Comparison of ENCODE assay signal across 16 cellular contexts in the genomic region with DNA sequence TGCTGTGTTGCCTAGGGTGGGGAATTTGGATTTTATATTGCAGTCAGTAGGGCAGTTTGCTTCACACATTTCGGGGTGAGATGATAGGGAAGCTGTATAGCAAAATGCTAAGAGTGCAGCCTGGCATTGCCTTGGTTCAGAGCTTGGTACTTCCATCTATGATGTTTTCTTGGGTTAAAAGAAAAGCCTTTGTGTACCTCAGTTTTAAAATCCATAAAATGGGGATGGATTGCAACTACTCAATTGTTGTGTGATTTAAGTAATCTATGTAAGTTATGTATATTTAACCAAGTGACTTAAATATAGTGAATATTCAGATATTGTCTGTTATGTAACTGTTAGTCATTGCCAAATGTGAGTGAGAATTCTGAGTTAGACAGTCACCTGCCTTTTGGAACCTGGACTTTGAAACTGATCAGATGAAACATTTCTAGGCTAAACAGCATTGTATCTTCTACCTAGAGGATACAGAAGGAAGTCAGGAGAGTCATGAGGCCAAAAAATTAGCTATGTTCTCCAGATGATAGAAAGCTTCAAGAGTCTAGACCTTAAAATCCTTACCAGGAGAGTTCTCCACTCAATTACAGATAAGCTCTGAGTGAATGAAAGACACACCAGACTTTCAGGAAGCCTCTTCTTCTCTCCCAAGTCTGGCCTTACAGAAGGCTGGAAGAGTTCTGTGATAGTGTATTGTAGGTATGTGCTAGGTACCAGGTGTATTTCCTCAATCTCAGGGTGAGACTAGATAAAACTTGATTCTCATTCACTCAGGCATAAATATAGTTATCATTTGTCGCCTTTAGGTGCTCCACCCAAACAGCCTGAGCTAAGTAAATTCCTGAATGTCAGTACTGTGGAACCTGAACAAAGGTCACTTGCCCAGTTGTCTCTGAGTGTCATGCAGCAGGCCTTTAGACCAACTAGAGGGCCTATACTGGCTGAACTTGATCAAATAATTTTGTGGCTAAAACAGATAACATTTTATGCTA. TPM values are rescaled to one million over a fixed set of nuclear protein-coding genes. Genes with fewer than 3 reads are reported as not detected.
DNase-seq lines count a peak whose midpoint lies in the region; ATAC-seq and TF ChIP-seq lines count a peak whose summit lies in the region.
"Had no signal": no experiment of that assay in that cellular context is flagged by ENCODE, and none has a peak within 500 bp of the region (broad histone marks: within the 10 kb centered on the region; RNA-seq: fewer than 3 reads in every experiment).

No MANE protein-coding gene starts in this region.

- H3K4me3 ChIP-seq in left lung: no peak overlapping the region
- H3K4me3 ChIP-seq: BLaER1 treated with 17β-estradiol and CSF1 and Interleukin-3, amounts not matched to agents 10 nM and 100 nM; gastrocnemius medialis had no signal

- H3K9me3 ChIP-seq in CD4-positive, alpha-beta T cell (ENCODE audit: control insufficient read depth, low read length): no peaks in the 10 kb centered on the region
- no peaks in the 10 kb centered on the region for H3K9me3 ChIP-seq in left lung
- H3K9me3 ChIP-seq: gastrocnemius medialis had no signal

- peaks cover 69% of the 10 kb centered on the region for H3K36me3 Mint-ChIP-seq in CD4-positive, alpha-beta T cell (ENCODE audit: low read depth)
- peaks cover 11% of the 10 kb centered on the region for H3K36me3 Mint-ChIP-seq in endothelial cell (ENCODE audit: low read depth, unreplicated experiment)
- H3K36me3 Mint-ChIP-seq in naive B cell: peaks cover 15 to 21% of the 10 kb centered on the region in 2 donors

- peaks cover 0 to 46% of the 10 kb centered on the region in 2 donors for H3K36me3 ChIP-seq in left lung

- H3K27ac Mint-ChIP-seq in CD4-positive, alpha-beta T cell: peak overlapping the region; percentile 12
- H3K27ac Mint-ChIP-seq in endothelial cell (ENCODE audit: unreplicated experiment): no peak overlapping the region
- H3K27ac Mint-ChIP-seq in naive B cell: peak overlapping the region; percentile 27 to 88 (median 48)

- no peak overlapping the region for H3K4me3 Mint-ChIP-seq in CD4-positive, alpha-beta T cell
- H3K4me3 Mint-ChIP-seq in endothelial cell (ENCODE audit: unreplicated experiment): peak overlapping the region; percentile 6
- H3K4me3 Mint-ChIP-seq in naive B cell: peak overlapping the region in 7 of 8 donors; percentile 13 to 77 (median 47)

- ATAC-seq in CD4-positive, alpha-beta T cell (ENCODE audit: poor library complexity): no peak
- no peak for ATAC-seq in naive B cell (ENCODE audit: low read depth in 2 of 2)
- no peak for ATAC-seq in GM21423 (IDR thresholded peaks at IDR 0.05; ENCODE audit: unreplicated experiment)
- ATAC-seq in left lung: no peak
- ATAC-seq: gastrocnemius medialis had no signal

- H3K27me3 ChIP-seq in CD4-positive, alpha-beta T cell (ENCODE audit: control insufficient read depth, insufficient read depth, low read length): no peaks in the 10 kb centered on the region
- H3K27me3 ChIP-seq in left lung: no peaks in the 10 kb centered on the region
- H3K27me3 ChIP-seq: BLaER1 treated with 17β-estradiol and CSF1 and Interleukin-3, amounts not matched to agents 10 nM and 100 nM; gastrocnemius medialis had no signal

- POLR2A ChIA-PET in CD4-positive, alpha-beta T cell (lab: Charles Lee): no interaction called here

- H3K27me3 Mint-ChIP-seq in CD4-positive, alpha-beta T cell: no peaks in the 10 kb centered on the region
- H3K27me3 Mint-ChIP-seq in endothelial cell (ENCODE audit: unreplicated experiment): peaks cover 5% of the 10 kb centered on the region
- H3K27me3 Mint-ChIP-seq in naive B cell: no peaks in the 10 kb centered on the region
- H3K27me3 Mint-ChIP-seq: IgD-negative memory B cell had no signal

- H3K4me1 ChIP-seq in left lung: peaks cover 18 to 65% of the 10 kb centered on the region in 2 donors

- H3K4me1 Mint-ChIP-seq in CD4-positive, alpha-beta T cell (ENCODE audit: low read depth): peaks cover 65% of the 10 kb centered on the region
- H3K4me1 Mint-ChIP-seq in endothelial cell (ENCODE audit: unreplicated experiment): peaks cover 12% of the 10 kb centered on the region
- peaks cover 52 to 63% (median 56%) of the 10 kb centered on the region in 3 donors for H3K4me1 Mint-ChIP-seq in naive B cell

- H3K27ac ChIP-seq in CD4-positive, alpha-beta T cell (ENCODE audit: low read depth, low read length): no peak overlapping the region
- H3K27ac ChIP-seq in left lung: no peak overlapping the region
- H3K27ac ChIP-seq: BLaER1 treated with 17β-estradiol and CSF1 and Interleukin-3, amounts not matched to agents 10 nM and 100 nM; gastrocnemius medialis had no signal

- no peak for TF ChIP-seq CTCF in CD4-positive, alpha-beta T cell (IDR thresholded peaks at IDR 0.05)
- TF ChIP-seq CTCF in endothelial cell (IDR thresholded peaks at IDR 0.05; ENCODE audit: unreplicated experiment) (no peak), left lung (IDR thresholded peaks at IDR 0.05) (no peak)

- no peaks in the 10 kb centered on the region for H3K9me3 Mint-ChIP-seq in CD4-positive, alpha-beta T cell
- H3K9me3 Mint-ChIP-seq in endothelial cell (ENCODE audit: unreplicated experiment) (no peaks in the 10 kb centered on the region), naive B cell (no peaks in the 10 kb centered on the region)
- H3K9me3 Mint-ChIP-seq: IgD-negative memory B cell had no signal

- DNase-seq in CD4-positive, alpha-beta T cell: no peak
- DNase-seq in HT-29 (ENCODE audit: low spot score): peak; percentile 53
- no peak for DNase-seq in endothelial cell (ENCODE audit: low spot score)
- DNase-seq in naive B cell: no peak
- DNase-seq in left lung: no peak
- no peak for DNase-seq in DMS79 (lab: John Stamatoyannopoulos, UW)
- DNase-seq in NCI-H345 (lab: John Stamatoyannopoulos, UW): no peak
- DNase-seq: activated CD4-positive, alpha-beta T cell treated with anti-CD3 and anti-CD28 coated beads, Interleukin-2, amount 50 U/mL, for 1 hour; amniotic stem cell; gastrocnemius medialis; NCI-H69; occipital lobe; stimulated activated CD4-positive, alpha-beta T cell treated with anti-CD3 and anti-CD28 coated beads, Interleukin-4, amount 100 ng/mL, for 4 hours had no signal

- CTCF ChIA-PET in CD4-positive, alpha-beta T cell (lab: Charles Lee): interaction anchor here (0.5 to 1.1 kb wide), 2 partner anchors 38 to 313 kb away, joined by 3 to 4 read pairs; no protein-coding TSS in a partner anchor

- intact Hi-C loops in CD4-positive, alpha-beta T cell (cut with DNase I, micrococcal nuclease): no loop called here
- intact Hi-C loops in left lung (cut with DNase I): no loop called here

RNA-seq across cellular contexts. Expression of a gene that starts 7.5 kb away (rescaled TPM):
- total RNA-seq in CD4-positive, alpha-beta T cell: 100 to 1,000 TPM; 151 to 153 TPM
- total RNA-seq in HT-29 (2014; rRNA removed; shearing (Covaris generic)): 13.5 and 14.2 TPM in 2 replicates
- total RNA-seq in endothelial cell (ENCODE audit: unreplicated experiment) (69.7 TPM), left lung (10 to 100 TPM; 55.3 to 63.0 TPM)
- 10 to 100 TPM; 67.1 to 95.8 (median 78.8) TPM for polyA plus RNA-seq in naive B cell (ENCODE audit: low read depth in 6 of 6)

RNA-seq across cellular contexts. Expression of a gene that starts 42.7 kb away (rescaled TPM):
- 10 to 100 TPM; 46.9 to 48.3 TPM for total RNA-seq in CD4-positive, alpha-beta T cell
- 11.6 and 15.2 TPM in 2 replicates for total RNA-seq in HT-29 (2014; rRNA removed; shearing (Covaris generic))
- total RNA-seq in endothelial cell (ENCODE audit: unreplicated experiment): 11.7 TPM
- polyA plus RNA-seq in naive B cell (ENCODE audit: low read depth in 6 of 6): 10 to 100 TPM; 40.1 to 98.1 (median 88.1) TPM
- 10 to 100 TPM; 37.6 to 37.9 TPM for total RNA-seq in left lung
